In genomic region chr12:66149702-66150398, GRCh38 we compare ENCODE assay signal across 1 cellular context.
TF ChIP-seq lines count a peak whose summit lies in the region.

No MANE protein-coding gene starts in this region.

TF ChIP-seq in K562, 482 proteins besides CTCF, POLR2A, EP300 and RAD21 (continued from another document):
- TF ChIP-seq, protein P1, sequence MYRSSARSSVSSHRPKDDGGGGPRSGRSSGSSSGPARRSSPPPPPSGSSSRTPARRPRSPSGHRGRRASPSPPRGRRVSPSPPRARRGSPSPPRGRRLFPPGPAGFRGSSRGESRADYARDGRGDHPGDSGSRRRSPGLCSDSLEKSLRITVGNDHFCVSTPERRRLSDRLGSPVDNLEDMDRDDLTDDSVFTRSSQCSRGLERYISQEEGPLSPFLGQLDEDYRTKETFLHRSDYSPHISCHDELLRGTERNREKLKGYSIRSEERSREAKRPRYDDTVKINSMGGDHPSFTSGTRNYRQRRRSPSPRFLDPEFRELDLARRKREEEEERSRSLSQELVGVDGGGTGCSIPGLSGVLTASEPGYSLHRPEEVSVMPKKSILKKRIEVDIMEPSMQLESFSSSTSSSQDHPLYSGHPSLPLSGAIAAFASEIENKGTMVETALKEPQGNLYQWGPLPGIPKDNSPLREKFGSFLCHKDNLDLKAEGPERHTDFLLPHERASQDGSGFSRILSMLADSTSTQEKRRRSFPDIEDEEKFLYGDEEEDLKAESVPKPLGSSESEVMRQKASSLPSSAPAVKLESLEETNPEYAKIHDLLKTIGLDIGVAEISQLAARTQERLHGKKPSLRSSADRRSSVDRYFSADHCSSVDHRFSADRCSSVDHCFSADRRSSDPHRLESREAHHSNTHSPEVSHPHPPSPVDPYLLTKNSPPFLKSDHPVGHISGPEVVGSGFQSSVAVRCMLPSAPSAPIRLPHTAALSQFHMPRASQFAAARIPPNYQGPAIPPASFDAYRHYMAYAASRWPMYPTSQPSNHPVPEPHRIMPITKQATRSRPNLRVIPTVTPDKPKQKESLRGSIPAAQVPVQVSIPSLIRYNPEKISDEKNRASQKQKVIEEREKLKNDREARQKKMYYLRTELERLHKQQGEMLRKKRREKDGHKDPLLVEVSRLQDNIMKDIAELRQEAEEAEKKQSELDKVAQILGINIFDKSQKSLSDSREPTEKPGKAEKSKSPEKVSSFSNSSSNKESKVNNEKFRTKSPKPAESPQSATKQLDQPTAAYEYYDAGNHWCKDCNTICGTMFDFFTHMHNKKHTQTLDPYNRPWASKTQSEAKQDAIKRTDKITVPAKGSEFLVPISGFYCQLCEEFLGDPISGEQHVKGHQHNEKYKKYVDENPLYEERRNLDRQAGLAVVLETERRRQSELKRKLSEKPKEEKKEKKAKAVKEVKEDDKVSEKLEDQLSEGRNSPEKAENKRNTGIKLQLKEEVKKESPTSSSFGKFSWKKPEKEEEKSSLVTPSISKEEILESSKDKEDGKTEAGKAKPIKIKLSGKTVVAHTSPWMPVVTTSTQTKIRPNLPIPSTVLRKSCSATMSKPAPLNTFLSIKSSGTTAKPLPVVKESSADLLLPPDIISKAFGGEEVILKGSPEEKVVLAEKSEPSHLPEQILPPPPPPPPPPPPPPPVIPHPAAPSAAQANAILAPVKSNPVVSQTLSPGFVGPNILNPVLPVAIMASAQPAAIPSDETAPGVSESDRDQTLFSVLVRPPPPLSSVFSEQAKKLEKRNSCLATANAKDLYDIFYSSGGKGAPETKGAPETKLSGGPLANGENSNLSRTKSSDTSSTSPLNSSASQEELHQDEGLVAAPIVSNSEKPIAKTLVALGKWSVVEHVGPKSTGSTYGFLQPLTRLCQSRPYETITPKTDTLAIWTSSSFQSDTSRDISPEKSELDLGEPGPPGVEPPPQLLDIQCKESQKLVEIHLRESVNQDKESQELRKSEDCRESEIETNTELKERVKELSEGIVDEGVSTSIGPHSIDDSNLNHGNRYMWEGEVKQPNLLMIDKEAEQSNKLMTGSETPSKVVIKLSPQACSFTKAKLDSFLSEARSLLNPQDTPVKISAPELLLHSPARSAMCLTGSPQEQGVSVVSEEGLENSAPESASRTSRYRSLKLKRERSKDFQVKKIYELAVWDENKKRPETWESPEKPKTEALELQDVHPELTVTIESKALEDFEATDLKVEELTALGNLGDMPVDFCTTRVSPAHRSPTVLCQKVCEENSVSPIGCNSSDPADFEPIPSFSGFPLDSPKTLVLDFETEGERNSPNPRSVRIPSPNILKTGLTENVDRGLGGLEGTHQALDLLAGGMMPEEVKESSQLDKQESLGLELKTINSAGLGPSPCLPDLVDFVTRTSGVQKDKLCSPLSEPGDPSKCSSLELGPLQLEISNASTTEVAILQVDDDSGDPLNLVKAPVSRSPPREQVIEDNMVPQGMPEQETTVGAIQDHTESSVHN (IDR thresholded peaks at IDR 0.05; ENCODE audit: borderline replicate concordance in 1 of 2, low read depth in 1 of 2): no peak
- no peak for TF ChIP-seq ARNT (IDR thresholded peaks at IDR 0.05)
- peak; percentile 55; the same call in 1 of the 2 replicates for TF ChIP-seq CTBP1 (IDR thresholded peaks at IDR 0.05; ENCODE audit: borderline replicate concordance)
- TF ChIP-seq, protein P2, sequence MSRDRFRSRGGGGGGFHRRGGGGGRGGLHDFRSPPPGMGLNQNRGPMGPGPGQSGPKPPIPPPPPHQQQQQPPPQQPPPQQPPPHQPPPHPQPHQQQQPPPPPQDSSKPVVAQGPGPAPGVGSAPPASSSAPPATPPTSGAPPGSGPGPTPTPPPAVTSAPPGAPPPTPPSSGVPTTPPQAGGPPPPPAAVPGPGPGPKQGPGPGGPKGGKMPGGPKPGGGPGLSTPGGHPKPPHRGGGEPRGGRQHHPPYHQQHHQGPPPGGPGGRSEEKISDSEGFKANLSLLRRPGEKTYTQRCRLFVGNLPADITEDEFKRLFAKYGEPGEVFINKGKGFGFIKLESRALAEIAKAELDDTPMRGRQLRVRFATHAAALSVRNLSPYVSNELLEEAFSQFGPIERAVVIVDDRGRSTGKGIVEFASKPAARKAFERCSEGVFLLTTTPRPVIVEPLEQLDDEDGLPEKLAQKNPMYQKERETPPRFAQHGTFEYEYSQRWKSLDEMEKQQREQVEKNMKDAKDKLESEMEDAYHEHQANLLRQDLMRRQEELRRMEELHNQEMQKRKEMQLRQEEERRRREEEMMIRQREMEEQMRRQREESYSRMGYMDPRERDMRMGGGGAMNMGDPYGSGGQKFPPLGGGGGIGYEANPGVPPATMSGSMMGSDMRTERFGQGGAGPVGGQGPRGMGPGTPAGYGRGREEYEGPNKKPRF (IDR thresholded peaks at IDR 0.05; ENCODE audit: low read depth, low read length): no peak
- peak; percentile 22; the same call in 1 of the 2 replicates for TF ChIP-seq SMARCE1 (IDR thresholded peaks at IDR 0.05)
- TF ChIP-seq RFX1 (IDR thresholded peaks at IDR 0.05): no peak
- TF ChIP-seq TEAD4 (IDR thresholded peaks at IDR 0.05; ENCODE audit: low read length): peak; percentile 41; the same call in 1 of the 2 replicates
- TF ChIP-seq TEAD4 (CRISPR knock-in tag; IDR thresholded peaks at IDR 0.05; ENCODE audit: borderline replicate concordance): no peak
- TF ChIP-seq ZC3H8 (IDR thresholded peaks at IDR 0.05): no peak
- TF ChIP-seq, protein P3, sequence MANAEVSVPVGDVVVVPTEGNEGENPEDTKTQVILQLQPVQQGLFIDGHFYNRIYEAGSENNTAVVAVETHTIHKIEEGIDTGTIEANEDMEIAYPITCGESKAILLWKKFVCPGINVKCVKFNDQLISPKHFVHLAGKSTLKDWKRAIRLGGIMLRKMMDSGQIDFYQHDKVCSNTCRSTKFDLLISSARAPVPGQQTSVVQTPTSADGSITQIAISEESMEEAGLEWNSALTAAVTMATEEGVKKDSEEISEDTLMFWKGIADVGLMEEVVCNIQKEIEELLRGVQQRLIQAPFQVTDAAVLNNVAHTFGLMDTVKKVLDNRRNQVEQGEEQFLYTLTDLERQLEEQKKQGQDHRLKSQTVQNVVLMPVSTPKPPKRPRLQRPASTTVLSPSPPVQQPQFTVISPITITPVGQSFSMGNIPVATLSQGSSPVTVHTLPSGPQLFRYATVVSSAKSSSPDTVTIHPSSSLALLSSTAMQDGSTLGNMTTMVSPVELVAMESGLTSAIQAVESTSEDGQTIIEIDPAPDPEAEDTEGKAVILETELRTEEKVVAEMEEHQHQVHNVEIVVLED (CRISPR knock-in tag; IDR thresholded peaks at IDR 0.05): no peak
- TF ChIP-seq MTA3 (IDR thresholded peaks at IDR 0.05; ENCODE audit: borderline replicate concordance): no peak
- TF ChIP-seq, protein P4, sequence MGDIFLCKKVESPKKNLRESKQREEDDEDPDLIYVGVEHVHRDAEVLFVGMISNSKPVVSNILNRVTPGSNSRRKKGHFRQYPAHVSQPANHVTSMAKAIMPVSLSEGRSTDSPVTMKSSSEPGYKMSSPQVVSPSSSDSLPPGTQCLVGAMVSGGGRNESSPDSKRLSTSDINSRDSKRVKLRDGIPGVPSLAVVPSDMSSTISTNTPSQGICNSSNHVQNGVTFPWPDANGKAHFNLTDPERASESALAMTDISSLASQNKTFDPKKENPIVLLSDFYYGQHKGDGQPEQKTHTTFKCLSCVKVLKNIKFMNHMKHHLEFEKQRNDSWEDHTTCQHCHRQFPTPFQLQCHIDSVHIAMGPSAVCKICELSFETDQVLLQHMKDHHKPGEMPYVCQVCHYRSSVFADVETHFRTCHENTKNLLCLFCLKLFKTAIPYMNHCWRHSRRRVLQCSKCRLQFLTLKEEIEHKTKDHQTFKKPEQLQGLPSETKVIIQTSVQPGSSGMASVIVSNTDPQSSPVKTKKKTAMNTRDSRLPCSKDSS (IDR thresholded peaks at IDR 0.05; ENCODE audit: low read depth, partially characterized antibody): no peak
- no peak for TF ChIP-seq CBX1 (IDR thresholded peaks at IDR 0.05; ENCODE audit: low read depth)
- TF ChIP-seq CGGBP1 (CRISPR knock-in tag; IDR thresholded peaks at IDR 0.05): no peak
- TF ChIP-seq ZKSCAN1 (IDR thresholded peaks at IDR 0.05; ENCODE audit: low read depth, low read length): no peak
- TF ChIP-seq ZNF766 (CRISPR knock-in tag; conservative IDR thresholded peaks at IDR 0.05): no peak
- TF ChIP-seq MAFF (IDR thresholded peaks at IDR 0.05; ENCODE audit: low read length): no peak
- 0 out of 2 replicates have a peak, but pooled peaks have one; percentile 7 for TF ChIP-seq SMC3 (conservative IDR thresholded peaks at IDR 0.05; ENCODE audit: insufficient read depth, low read depth, low read length)
- TF ChIP-seq POLR2H (tag; IDR thresholded peaks at IDR 0.05; ENCODE audit: low read depth): no peak
- TF ChIP-seq HDAC8 (tag; IDR thresholded peaks at IDR 0.05): no peak
- TF ChIP-seq HES1 (IDR thresholded peaks at IDR 0.05; ENCODE audit: low read depth): no peak
- no peak for TF ChIP-seq DDX20 (tag; IDR thresholded peaks at IDR 0.05; ENCODE audit: low read depth)
- TF ChIP-seq ZNF561 (CRISPR knock-in tag; conservative IDR thresholded peaks at IDR 0.05): no peak
- TF ChIP-seq CBFB (CRISPR knock-in tag; IDR thresholded peaks at IDR 0.05): no peak
